Comparison of ENCODE assay signal across 3 cellular contexts in the genomic region with DNA sequence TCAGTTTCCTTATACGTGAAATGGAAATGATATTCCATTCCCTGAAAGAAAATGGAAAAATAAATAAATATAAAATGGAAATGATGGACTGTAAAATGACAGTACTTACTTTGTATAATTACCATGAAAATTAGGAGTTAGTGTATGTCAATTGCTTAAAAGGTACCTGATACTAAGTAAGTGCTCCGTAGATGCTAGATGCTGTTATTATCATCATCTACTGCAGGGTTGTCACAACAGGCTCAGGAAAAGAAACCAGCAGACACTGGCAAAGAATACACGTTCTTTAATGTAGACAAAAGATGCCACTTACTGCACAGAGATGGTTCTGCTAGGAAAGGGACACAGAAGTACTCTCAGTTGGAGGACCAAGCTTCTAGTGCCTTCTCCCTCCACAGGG.
TF ChIP-seq lines count a peak whose summit lies in the region.

No MANE protein-coding gene starts in this region.

TF ChIP-seq in IMR-90, 13 proteins besides CTCF, POLR2A, EP300 and RAD21:
- no peak for TF ChIP-seq MXI1 (IDR thresholded peaks at IDR 0.05; ENCODE audit: borderline replicate concordance, low read depth, low read length)
- no peak for TF ChIP-seq RCOR1 (IDR thresholded peaks at IDR 0.05; ENCODE audit: insufficient replicate concordance, low read length)
- TF ChIP-seq SMC3 (IDR thresholded peaks at IDR 0.05; ENCODE audit: low read depth, low read length), result no peak

TF ChIP-seq in neural cell, 6 proteins besides CTCF, POLR2A, EP300 and RAD21:
- peak; percentile 85 for TF ChIP-seq POLR2AphosphoS5 (IDR thresholded peaks at IDR 0.05)
- peak; percentile 35 for TF ChIP-seq SMC3 (conservative IDR thresholded peaks at IDR 0.05; ENCODE audit: poor library complexity)
- TF ChIP-seq MXI1 (conservative IDR thresholded peaks at IDR 0.05; ENCODE audit: poor library complexity, severe bottlenecking), result peak; percentile 34
- TF ChIP-seq, protein P1, sequence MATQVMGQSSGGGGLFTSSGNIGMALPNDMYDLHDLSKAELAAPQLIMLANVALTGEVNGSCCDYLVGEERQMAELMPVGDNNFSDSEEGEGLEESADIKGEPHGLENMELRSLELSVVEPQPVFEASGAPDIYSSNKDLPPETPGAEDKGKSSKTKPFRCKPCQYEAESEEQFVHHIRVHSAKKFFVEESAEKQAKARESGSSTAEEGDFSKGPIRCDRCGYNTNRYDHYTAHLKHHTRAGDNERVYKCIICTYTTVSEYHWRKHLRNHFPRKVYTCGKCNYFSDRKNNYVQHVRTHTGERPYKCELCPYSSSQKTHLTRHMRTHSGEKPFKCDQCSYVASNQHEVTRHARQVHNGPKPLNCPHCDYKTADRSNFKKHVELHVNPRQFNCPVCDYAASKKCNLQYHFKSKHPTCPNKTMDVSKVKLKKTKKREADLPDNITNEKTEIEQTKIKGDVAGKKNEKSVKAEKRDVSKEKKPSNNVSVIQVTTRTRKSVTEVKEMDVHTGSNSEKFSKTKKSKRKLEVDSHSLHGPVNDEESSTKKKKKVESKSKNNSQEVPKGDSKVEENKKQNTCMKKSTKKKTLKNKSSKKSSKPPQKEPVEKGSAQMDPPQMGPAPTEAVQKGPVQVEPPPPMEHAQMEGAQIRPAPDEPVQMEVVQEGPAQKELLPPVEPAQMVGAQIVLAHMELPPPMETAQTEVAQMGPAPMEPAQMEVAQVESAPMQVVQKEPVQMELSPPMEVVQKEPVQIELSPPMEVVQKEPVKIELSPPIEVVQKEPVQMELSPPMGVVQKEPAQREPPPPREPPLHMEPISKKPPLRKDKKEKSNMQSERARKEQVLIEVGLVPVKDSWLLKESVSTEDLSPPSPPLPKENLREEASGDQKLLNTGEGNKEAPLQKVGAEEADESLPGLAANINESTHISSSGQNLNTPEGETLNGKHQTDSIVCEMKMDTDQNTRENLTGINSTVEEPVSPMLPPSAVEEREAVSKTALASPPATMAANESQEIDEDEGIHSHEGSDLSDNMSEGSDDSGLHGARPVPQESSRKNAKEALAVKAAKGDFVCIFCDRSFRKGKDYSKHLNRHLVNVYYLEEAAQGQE (IDR thresholded peaks at IDR 0.05; ENCODE audit: borderline replicate concordance), result peak; percentile 44
- no peak for TF ChIP-seq TAF1 (IDR thresholded peaks at IDR 0.05; ENCODE audit: low read depth)

TF ChIP-seq in WTC11, 78 proteins besides CTCF, POLR2A, EP300 and RAD21:
- TF ChIP-seq NFE2L1 (CRISPR knock-in tag; IDR thresholded peaks at IDR 0.05) (no peak), GABPB1 (CRISPR knock-in tag; IDR thresholded peaks at IDR 0.05) (no peak), GTF2I (CRISPR knock-in tag; conservative IDR thresholded peaks at IDR 0.05) (no peak), ZNF232 (CRISPR knock-in tag; IDR thresholded peaks at IDR 0.05) (no peak), JUN (CRISPR knock-in tag; IDR thresholded peaks at IDR 0.05) (no peak), FOXP1 (CRISPR knock-in tag; IDR thresholded peaks at IDR 0.05; ENCODE audit: borderline replicate concordance) (no peak), ATF1 (CRISPR knock-in tag; IDR thresholded peaks at IDR 0.05) (no peak), CBFB (CRISPR knock-in tag; IDR thresholded peaks at IDR 0.05; ENCODE audit: low read depth) (no peak), ZBTB21 (CRISPR knock-in tag; IDR thresholded peaks at IDR 0.05; ENCODE audit: borderline replicate concordance) (no peak), NFYB (CRISPR knock-in tag; conservative IDR thresholded peaks at IDR 0.05; ENCODE audit: low read depth) (no peak), ETV6 (CRISPR knock-in tag; IDR thresholded peaks at IDR 0.05) (no peak), FOXK1 (CRISPR knock-in tag; IDR thresholded peaks at IDR 0.05) (no peak)
- TF ChIP-seq, protein P2, sequence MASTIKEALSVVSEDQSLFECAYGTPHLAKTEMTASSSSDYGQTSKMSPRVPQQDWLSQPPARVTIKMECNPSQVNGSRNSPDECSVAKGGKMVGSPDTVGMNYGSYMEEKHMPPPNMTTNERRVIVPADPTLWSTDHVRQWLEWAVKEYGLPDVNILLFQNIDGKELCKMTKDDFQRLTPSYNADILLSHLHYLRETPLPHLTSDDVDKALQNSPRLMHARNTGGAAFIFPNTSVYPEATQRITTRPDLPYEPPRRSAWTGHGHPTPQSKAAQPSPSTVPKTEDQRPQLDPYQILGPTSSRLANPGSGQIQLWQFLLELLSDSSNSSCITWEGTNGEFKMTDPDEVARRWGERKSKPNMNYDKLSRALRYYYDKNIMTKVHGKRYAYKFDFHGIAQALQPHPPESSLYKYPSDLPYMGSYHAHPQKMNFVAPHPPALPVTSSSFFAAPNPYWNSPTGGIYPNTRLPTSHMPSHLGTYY (CRISPR knock-in tag; IDR thresholded peaks at IDR 0.05), result no peak
- TF ChIP-seq, protein P3, sequence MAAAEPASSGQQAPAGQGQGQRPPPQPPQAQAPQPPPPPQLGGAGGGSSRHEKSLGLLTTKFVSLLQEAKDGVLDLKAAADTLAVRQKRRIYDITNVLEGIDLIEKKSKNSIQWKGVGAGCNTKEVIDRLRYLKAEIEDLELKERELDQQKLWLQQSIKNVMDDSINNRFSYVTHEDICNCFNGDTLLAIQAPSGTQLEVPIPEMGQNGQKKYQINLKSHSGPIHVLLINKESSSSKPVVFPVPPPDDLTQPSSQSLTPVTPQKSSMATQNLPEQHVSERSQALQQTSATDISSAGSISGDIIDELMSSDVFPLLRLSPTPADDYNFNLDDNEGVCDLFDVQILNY (CRISPR knock-in tag; IDR thresholded peaks at IDR 0.05), result no peak
- TF ChIP-seq, protein P4, sequence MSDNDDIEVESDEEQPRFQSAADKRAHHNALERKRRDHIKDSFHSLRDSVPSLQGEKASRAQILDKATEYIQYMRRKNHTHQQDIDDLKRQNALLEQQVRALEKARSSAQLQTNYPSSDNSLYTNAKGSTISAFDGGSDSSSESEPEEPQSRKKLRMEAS (CRISPR knock-in tag; IDR thresholded peaks at IDR 0.05), result no peak
- TF ChIP-seq, protein P5, sequence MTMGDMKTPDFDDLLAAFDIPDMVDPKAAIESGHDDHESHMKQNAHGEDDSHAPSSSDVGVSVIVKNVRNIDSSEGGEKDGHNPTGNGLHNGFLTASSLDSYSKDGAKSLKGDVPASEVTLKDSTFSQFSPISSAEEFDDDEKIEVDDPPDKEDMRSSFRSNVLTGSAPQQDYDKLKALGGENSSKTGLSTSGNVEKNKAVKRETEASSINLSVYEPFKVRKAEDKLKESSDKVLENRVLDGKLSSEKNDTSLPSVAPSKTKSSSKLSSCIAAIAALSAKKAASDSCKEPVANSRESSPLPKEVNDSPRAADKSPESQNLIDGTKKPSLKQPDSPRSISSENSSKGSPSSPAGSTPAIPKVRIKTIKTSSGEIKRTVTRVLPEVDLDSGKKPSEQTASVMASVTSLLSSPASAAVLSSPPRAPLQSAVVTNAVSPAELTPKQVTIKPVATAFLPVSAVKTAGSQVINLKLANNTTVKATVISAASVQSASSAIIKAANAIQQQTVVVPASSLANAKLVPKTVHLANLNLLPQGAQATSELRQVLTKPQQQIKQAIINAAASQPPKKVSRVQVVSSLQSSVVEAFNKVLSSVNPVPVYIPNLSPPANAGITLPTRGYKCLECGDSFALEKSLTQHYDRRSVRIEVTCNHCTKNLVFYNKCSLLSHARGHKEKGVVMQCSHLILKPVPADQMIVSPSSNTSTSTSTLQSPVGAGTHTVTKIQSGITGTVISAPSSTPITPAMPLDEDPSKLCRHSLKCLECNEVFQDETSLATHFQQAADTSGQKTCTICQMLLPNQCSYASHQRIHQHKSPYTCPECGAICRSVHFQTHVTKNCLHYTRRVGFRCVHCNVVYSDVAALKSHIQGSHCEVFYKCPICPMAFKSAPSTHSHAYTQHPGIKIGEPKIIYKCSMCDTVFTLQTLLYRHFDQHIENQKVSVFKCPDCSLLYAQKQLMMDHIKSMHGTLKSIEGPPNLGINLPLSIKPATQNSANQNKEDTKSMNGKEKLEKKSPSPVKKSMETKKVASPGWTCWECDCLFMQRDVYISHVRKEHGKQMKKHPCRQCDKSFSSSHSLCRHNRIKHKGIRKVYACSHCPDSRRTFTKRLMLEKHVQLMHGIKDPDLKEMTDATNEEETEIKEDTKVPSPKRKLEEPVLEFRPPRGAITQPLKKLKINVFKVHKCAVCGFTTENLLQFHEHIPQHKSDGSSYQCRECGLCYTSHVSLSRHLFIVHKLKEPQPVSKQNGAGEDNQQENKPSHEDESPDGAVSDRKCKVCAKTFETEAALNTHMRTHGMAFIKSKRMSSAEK (CRISPR knock-in tag; IDR thresholded peaks at IDR 0.05; ENCODE audit: borderline replicate concordance), result no peak
- TF ChIP-seq, protein P6, sequence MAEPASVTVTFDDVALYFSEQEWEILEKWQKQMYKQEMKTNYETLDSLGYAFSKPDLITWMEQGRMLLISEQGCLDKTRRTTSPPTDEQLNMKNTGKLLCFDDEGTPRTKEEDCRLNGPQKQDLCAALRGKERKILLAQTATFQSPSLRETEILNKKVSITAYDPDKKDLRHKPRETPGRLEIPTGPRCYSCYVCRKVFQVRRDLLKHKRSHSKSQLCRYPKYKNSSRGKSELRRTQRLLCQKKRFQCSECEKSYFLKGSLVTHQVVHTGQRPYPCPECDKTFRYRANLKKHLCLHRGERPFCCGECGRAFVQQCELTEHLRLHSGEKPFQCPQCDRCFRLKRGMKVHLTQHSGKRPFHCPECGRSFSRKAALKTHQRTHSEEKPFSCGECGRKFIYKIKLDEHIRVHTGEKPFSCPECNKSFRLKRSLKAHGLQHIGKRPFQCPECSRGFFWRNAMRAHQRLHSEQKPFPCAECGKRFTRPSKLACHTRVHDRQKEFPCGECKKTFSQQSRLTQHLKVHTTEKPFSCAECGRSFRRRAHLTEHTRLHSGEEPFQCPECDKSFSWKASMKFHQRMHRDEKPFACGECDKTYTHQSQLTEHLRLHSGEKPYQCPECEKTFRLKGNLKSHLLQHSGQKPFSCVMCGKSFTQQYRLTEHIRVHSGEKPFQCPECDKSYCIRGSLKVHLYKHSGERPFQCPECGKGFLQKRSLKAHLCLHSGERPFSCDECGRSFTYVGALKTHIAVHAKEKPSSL (CRISPR knock-in tag; conservative IDR thresholded peaks at IDR 0.05), result no peak
- TF ChIP-seq, protein P7, sequence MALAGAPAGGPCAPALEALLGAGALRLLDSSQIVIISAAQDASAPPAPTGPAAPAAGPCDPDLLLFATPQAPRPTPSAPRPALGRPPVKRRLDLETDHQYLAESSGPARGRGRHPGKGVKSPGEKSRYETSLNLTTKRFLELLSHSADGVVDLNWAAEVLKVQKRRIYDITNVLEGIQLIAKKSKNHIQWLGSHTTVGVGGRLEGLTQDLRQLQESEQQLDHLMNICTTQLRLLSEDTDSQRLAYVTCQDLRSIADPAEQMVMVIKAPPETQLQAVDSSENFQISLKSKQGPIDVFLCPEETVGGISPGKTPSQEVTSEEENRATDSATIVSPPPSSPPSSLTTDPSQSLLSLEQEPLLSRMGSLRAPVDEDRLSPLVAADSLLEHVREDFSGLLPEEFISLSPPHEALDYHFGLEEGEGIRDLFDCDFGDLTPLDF (CRISPR knock-in tag; IDR thresholded peaks at IDR 0.05), result no peak
